ENCODE assay signal across 25 cellular contexts in genomic region chrX:40209951-40210617, GRCh38.
A peak's percentile ranks its signal among the peaks of the same experiment; 100 is the strongest.
DNase-seq lines count a peak whose midpoint lies in the region; ATAC-seq, FAIRE-seq and TF ChIP-seq lines count a peak whose summit lies in the region.
"Had no signal": no experiment of that assay in that cellular context is flagged by ENCODE, and none has a peak within 500 bp of the region (broad histone marks: within the 10 kb centered on the region; RNA-seq: fewer than 3 reads in every experiment).

No MANE protein-coding gene starts in this region.

- H3K36me3 Mint-ChIP-seq in astrocyte (ENCODE audit: low read depth, unreplicated experiment) = no peaks in the 10 kb centered on the region
- no peaks in the 10 kb centered on the region for H3K36me3 Mint-ChIP-seq in osteocyte (ENCODE audit: unreplicated experiment)
- H3K36me3 Mint-ChIP-seq: activated naive CD4-positive, alpha-beta T cell treated with anti-CD3 and anti-CD28 coated beads, Interleukin-2, amount 50 U/mL, for 24 hours; CD4-positive, alpha-beta memory T cell; naive thymus-derived CD4-positive, alpha-beta T cell; stimulated activated naive B cell treated with anti-CD40 and anti-IgM and Interleukin-4, amounts not matched to agents 10 μg/mL and 1 μg/mL and 100 μg/mL, for 72 hours had no signal

- in situ Hi-C loops in IMR-90 (cut with MboI; ENCODE audit: low sequenced_read_pairs) = no loop called here

- H3K9me3 ChIP-seq in IMR-90 (ENCODE audit: control insufficient read depth, insufficient read depth, low read length) (peaks cover 4% of the 10 kb centered on the region; the same call in 1 of the 2 replicates), astrocyte (ENCODE audit: insufficient read depth, low read depth, low read length) (no peaks in the 10 kb centered on the region)
- H3K9me3 ChIP-seq: gastrocnemius medialis, ovary, sigmoid colon had no signal

- no peak overlapping the region for H2BK5ac ChIP-seq in IMR-90 (ENCODE audit: low read depth, low read length, poor library complexity, severe bottlenecking)

- no peak overlapping the region for H3K56ac ChIP-seq in IMR-90 (ENCODE audit: extremely low read depth, insufficient read depth, low read length)

- no peak overlapping the region for H3K4me3 Mint-ChIP-seq in astrocyte (ENCODE audit: unreplicated experiment)
- no peak overlapping the region for H3K4me3 Mint-ChIP-seq in osteocyte (ENCODE audit: unreplicated experiment)
- H3K4me3 Mint-ChIP-seq: activated CD4-positive, alpha-beta T cell treated with anti-CD3 and anti-CD28 coated beads for 36 hours; activated naive CD4-positive, alpha-beta T cell treated with anti-CD3 and anti-CD28 coated beads, Interleukin-2, amount 50 U/mL, for 24 hours; CD4-positive, alpha-beta memory T cell; naive thymus-derived CD4-positive, alpha-beta T cell; stimulated activated naive B cell treated with anti-CD40 and anti-IgM and Interleukin-4, amounts not matched to agents 10 μg/mL and 1 μg/mL and 100 μg/mL, for 72 hours had no signal

- H3K36me3 ChIP-seq in IMR-90 (ENCODE audit: control insufficient read depth, insufficient read depth, low read length) (no peaks in the 10 kb centered on the region), astrocyte (ENCODE audit: insufficient read depth, low read length) (no peaks in the 10 kb centered on the region)
- H3K36me3 ChIP-seq: brain microvascular endothelial cell, gastrocnemius medialis, ovary, sigmoid colon had no signal

- H3K27me3 ChIP-seq in IMR-90 (ENCODE audit: control insufficient read depth, insufficient read depth, low read length) (no peaks in the 10 kb centered on the region; the same call in 1 of the 2 replicates), astrocyte (ENCODE audit: insufficient read depth, low read length) (no peaks in the 10 kb centered on the region)
- H3K27me3 ChIP-seq: brain microvascular endothelial cell, gastrocnemius medialis, ovary, sigmoid colon had no signal

- no peak overlapping the region for H2BK15ac ChIP-seq in IMR-90 (ENCODE audit: low read depth, low read length)

- H3K27ac ChIP-seq in IMR-90 (ENCODE audit: insufficient read depth, low read length) = no peak overlapping the region
- peak overlapping the region; percentile 33 for H3K27ac ChIP-seq in astrocyte (ENCODE audit: low read depth, low read length)
- H3K27ac ChIP-seq: brain microvascular endothelial cell, gastrocnemius medialis, ovary, sigmoid colon had no signal

- H2BK20ac ChIP-seq in IMR-90 (ENCODE audit: low read depth, low read length) = no peak overlapping the region

- no peak overlapping the region for H2AK9ac ChIP-seq in IMR-90 (replicated peaks; ENCODE audit: low read depth, low read length, poor library complexity)

- no peaks in the 10 kb centered on the region for H3K9me1 ChIP-seq in IMR-90 (ENCODE audit: insufficient read depth, low read length)

- no peak overlapping the region for H4K5ac ChIP-seq in IMR-90 (ENCODE audit: low read depth, low read length)

- no peak overlapping the region for H4K8ac ChIP-seq in IMR-90 (ENCODE audit: low read depth in 2 of 2, low read length in 2 of 2)

- H3K9me3 Mint-ChIP-seq in astrocyte (ENCODE audit: unreplicated experiment) (no peaks in the 10 kb centered on the region), osteocyte (ENCODE audit: unreplicated experiment) (peaks cover 8% of the 10 kb centered on the region)
- H3K9me3 Mint-ChIP-seq: activated naive CD4-positive, alpha-beta T cell treated with anti-CD3 and anti-CD28 coated beads, Interleukin-2, amount 50 U/mL, for 24 hours had no signal

- H3K27me3 Mint-ChIP-seq in astrocyte (ENCODE audit: low read depth, unreplicated experiment) (peaks cover 6% of the 10 kb centered on the region), osteocyte (ENCODE audit: unreplicated experiment) (no peaks in the 10 kb centered on the region)
- H3K27me3 Mint-ChIP-seq: activated CD4-positive, alpha-beta T cell treated with anti-CD3 and anti-CD28 coated beads for 36 hours; activated naive CD4-positive, alpha-beta T cell treated with anti-CD3 and anti-CD28 coated beads, Interleukin-2, amount 50 U/mL, for 24 hours; CD4-positive, alpha-beta memory T cell; naive thymus-derived CD4-positive, alpha-beta T cell had no signal

- H3K18ac ChIP-seq in IMR-90 (ENCODE audit: low read depth, low read length) = no peak overlapping the region

- DNase-seq in AG20443 (ENCODE audit: low spot score) = peak; percentile 31
- DNase-seq in IMR-90 = peak; percentile 38
- peak; percentile 71 for DNase-seq in astrocyte (ENCODE audit: low read depth)
- DNase-seq in iris pigment epithelial cell (ENCODE audit: low read depth) = peak; percentile 40
- DNase-seq in UCSD-AML1 (lab: John Stamatoyannopoulos, UW; ENCODE audit: unreplicated experiment) = no peak
- DNase-seq in cerebellar nuclear complex (lab: John Stamatoyannopoulos, UW) = no peak
- DNase-seq in osteocyte (ENCODE audit: extremely low spot score, unreplicated experiment) = no peak
- DNase-seq: activated CD4-positive, alpha-beta T cell treated with anti-CD3 and anti-CD28 coated beads for 36 hours; brain microvascular endothelial cell; CD4-positive, alpha-beta memory T cell; DMS153; gastrocnemius medialis; left cardiac atrium; naive thymus-derived CD4-positive, alpha-beta T cell; NCI-H510A; ovary; sigmoid colon; stimulated activated CD4-positive, alpha-beta T cell treated with anti-CD3 and anti-CD28 coated beads, Interleukin-1b, Interleukin-23, amount 100 ng/mL, for 48 hours; stimulated activated naive B cell treated with anti-CD40 and anti-IgM and Interleukin-4, amounts not matched to agents 10 μg/mL and 1 μg/mL and 100 μg/mL, for 72 hours; SW 1271 had no signal

- POLR2A ChIA-PET in IMR-90 (lab: Charles Lee; ENCODE audit: unreplicated experiment) = no interaction called here

- no peak overlapping the region for H2AK5ac ChIP-seq in IMR-90 (ENCODE audit: low read depth, low read length)

- TF ChIP-seq POLR2A in IMR-90 (IDR thresholded peaks at IDR 0.05; ENCODE audit: low read depth, low read length) = no peak

- BruUV-seq in IMR-90 (replicated peaks; lab: Mats Ljungman, UMichigan) = no TSS peak

- WGBS in IMR-90 (ENCODE audit: extremely low coverage in 2 of 2, insufficient read length in 1 of 2), 2 experiments = no CpG with 5 or more reads among the region's 4 CpGs

- dilution Hi-C loops in IMR-90 (cut with HindIII; ENCODE audit: low sequenced_read_pairs, unreplicated experiment) = no loop called here

- H3K9ac ChIP-seq in IMR-90 (ENCODE audit: low read depth, low read length) = no peak overlapping the region
- no peak overlapping the region for H3K9ac ChIP-seq in astrocyte (ENCODE audit: low read length)

- H3K4me2 ChIP-seq in IMR-90 (ENCODE audit: low read depth, low read length) (no peak overlapping the region), astrocyte (ENCODE audit: low read length) (no peak overlapping the region)

- no peaks in the 10 kb centered on the region for H3K79me2 ChIP-seq in astrocyte (ENCODE audit: insufficient read depth, low read length)

- no peak for TF ChIP-seq RAD21 in IMR-90 (IDR thresholded peaks at IDR 0.05; ENCODE audit: low read length)

- H3K4me1 Mint-ChIP-seq in astrocyte (ENCODE audit: low read depth, unreplicated experiment) (no peaks in the 10 kb centered on the region), osteocyte (ENCODE audit: unreplicated experiment) (no peaks in the 10 kb centered on the region)

- no peak overlapping the region for H4K91ac ChIP-seq in IMR-90 (ENCODE audit: insufficient read depth, low read depth, low read length)

- H3K4me1 ChIP-seq in IMR-90 (ENCODE audit: control insufficient read depth, insufficient read depth, low read length) = no peaks in the 10 kb centered on the region
- peaks cover 9% of the 10 kb centered on the region for H3K4me1 ChIP-seq in astrocyte (ENCODE audit: insufficient read depth, low read length)
- H3K4me1 ChIP-seq: gastrocnemius medialis, sigmoid colon had no signal

- FAIRE-seq in astrocyte (lab: Jason Lieb, UNC) = no peak
- FAIRE-seq: GM12891, HTR-8/SVneo, TTC549 had no signal

- ATAC-seq in IMR-90 (ENCODE audit: low read depth) = 0 out of 2 replicates have a peak, but pooled peaks have one; percentile 27
- ATAC-seq in HG02970 (IDR thresholded peaks at IDR 0.05; ENCODE audit: low FRiP score, unreplicated experiment) = no peak
- ATAC-seq: activated CD4-positive, alpha-beta T cell treated with anti-CD3 and anti-CD28 coated beads for 36 hours; gastrocnemius medialis; left cardiac atrium; naive thymus-derived CD4-positive, alpha-beta T cell; stimulated activated naive B cell treated with anti-CD40 and anti-IgM and Interleukin-4, amounts not matched to agents 10 μg/mL and 1 μg/mL and 100 μg/mL, for 72 hours had no signal

- no peak overlapping the region for H2AFZ ChIP-seq in IMR-90 (replicated peaks; ENCODE audit: low read length, poor library complexity)
- peak overlapping the region; percentile 26 for H2AFZ ChIP-seq in astrocyte (ENCODE audit: low read depth, low read length)

- no peaks in the 10 kb centered on the region for H3K79me1 ChIP-seq in IMR-90 (ENCODE audit: low read depth in 1 of 2, low read length in 2 of 2)

- no peak overlapping the region for H3K23ac ChIP-seq in IMR-90 (ENCODE audit: low read depth, low read length)

- H4K20me1 ChIP-seq in IMR-90 (ENCODE audit: insufficient read depth, low read length) (no peaks in the 10 kb centered on the region), astrocyte (ENCODE audit: insufficient read depth, low read length) (no peaks in the 10 kb centered on the region)

- no peak overlapping the region for H3K4ac ChIP-seq in IMR-90 (ENCODE audit: low read depth, low read length)

- CTCF ChIA-PET in IMR-90 (lab: Yijun Ruan, JAX) = no interaction called here

- H2BK120ac ChIP-seq in IMR-90 (ENCODE audit: low read depth, low read length) = no peak overlapping the region

- TF ChIP-seq CTCF in IMR-90 (conservative IDR thresholded peaks at IDR 0.05; ENCODE audit: low read depth, low read length) (no peak), astrocyte (IDR thresholded peaks at IDR 0.05; ENCODE audit: insufficient read depth, low read depth, low read length) (no peak), osteocyte (IDR thresholded peaks at IDR 0.05) (no peak)

- no peak overlapping the region for H3K27ac Mint-ChIP-seq in astrocyte (ENCODE audit: unreplicated experiment)
- no peak overlapping the region for H3K27ac Mint-ChIP-seq in osteocyte (ENCODE audit: unreplicated experiment)
- H3K27ac Mint-ChIP-seq: activated CD4-positive, alpha-beta T cell treated with anti-CD3 and anti-CD28 coated beads for 36 hours; activated naive CD4-positive, alpha-beta T cell treated with anti-CD3 and anti-CD28 coated beads, Interleukin-2, amount 50 U/mL, for 24 hours; CD4-positive, alpha-beta memory T cell; naive thymus-derived CD4-positive, alpha-beta T cell had no signal

- intact Hi-C loops in IMR-90 (cut with micrococcal nuclease) = no loop called here

- H3K4me3 ChIP-seq in IMR-90 (ENCODE audit: insufficient read depth, low read depth, low read length) (no peak overlapping the region), astrocyte (ENCODE audit: insufficient read depth, low read depth, low read length) (no peak overlapping the region)
- H3K4me3 ChIP-seq: gastrocnemius medialis, ovary, sigmoid colon had no signal

- no peak overlapping the region for H3K14ac ChIP-seq in IMR-90 (replicated peaks; ENCODE audit: low read depth, low read length)

TF ChIP-seq in IMR-90, 13 proteins besides CTCF, POLR2A, EP300 and RAD21 (continues in another document):
- TF ChIP-seq CEBPB (IDR thresholded peaks at IDR 0.05; ENCODE audit: low read depth, low read length) = no peak
- TF ChIP-seq NFE2L2 (IDR thresholded peaks at IDR 0.05; ENCODE audit: low read depth, low read length) = no peak
- TF ChIP-seq CHD1 (IDR thresholded peaks at IDR 0.05; ENCODE audit: low read depth, low read length) = no peak

Comparison
In these comparisons a context has a peak if more than half of its experiments do, and no peak if none do; other contexts are left out.
1. DNase-seq: peak in AG20443 (single experiment), IMR-90 (single experiment), astrocyte (single experiment) and iris pigment epithelial cell (single experiment); none in UCSD-AML1 (single experiment), cerebellar nuclear complex (0 of 2) and osteocyte (single experiment).